In the genomic region with DNA sequence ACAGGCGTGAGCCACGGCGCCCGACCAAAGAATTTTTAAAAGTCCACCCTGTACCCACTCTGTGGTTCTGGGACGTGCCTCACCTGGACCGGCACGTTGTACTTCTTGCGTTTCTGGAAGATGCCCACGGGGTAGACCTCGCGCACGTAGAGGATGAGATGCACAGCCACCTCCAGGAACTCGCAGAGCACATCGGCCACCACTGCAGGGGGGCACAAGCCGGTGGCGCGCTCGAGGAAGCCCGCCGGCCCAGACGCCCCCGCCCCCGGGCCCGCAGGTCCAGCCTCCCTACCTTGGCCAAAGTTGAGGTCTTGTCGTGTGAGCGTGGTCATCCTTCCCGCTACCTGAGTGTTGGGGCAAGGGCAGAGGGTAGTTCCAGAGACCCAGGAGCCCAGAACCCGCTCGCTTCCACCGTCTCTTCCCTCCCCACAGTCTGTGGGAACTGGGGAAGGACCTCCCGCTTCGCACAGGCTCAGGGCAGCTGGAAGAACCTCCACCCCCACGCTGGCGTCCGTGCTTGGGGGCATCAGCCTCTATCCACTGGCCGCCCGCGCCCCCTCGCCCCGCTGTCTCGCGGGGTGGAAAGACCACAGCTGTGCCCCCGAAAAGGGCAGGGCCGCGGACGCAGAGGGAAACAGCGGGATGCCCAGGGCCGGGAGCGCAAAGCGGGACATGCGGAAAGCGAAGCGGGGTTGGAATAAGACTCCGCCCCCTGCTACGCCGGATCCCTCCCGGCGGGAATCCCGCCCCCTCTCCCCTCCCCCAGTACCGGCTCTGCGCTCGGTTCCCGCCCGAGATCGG, we compare ENCODE assay signal across 8 cellular contexts. TPM values are rescaled to one million over a fixed set of nuclear protein-coding genes. Genes with fewer than 3 reads are reported as not detected.
DNase-seq lines count a peak whose midpoint lies in the region; ATAC-seq and TF ChIP-seq lines count a peak whose summit lies in the region.

No MANE protein-coding gene starts in this region.

- no peaks in the 10 kb centered on the region for H3K9me3 ChIP-seq in neural cell (ENCODE audit: low read length)

- H3K4me2 ChIP-seq in neural cell (ENCODE audit: low read length) = peak overlapping the region; percentile 78

- CTCF ChIA-PET in activated CD4-positive, alpha-beta T cell treated with anti-CD3 and anti-CD28 coated beads for 36 hours (lab: Charles Lee) = interaction anchor here (2.8 kb wide), 1 partner anchor 39 kb away, joined by 12 read pairs; no protein-coding TSS in a partner anchor
- CTCF ChIA-PET in RWPE1 (lab: Yijun Ruan, JAX) = interaction anchor here (0.8 kb wide), 1 partner anchor 350 kb away, joined by 3 read pairs; no protein-coding TSS in a partner anchor
- CTCF ChIA-PET in GM10248 (lab: Yijun Ruan, JAX) = interaction anchor here (1.2 to 2.5 kb wide), 4 partner anchors 8 to 39 kb away, joined by 7 to 21 read pairs (median 12); partner anchors contain the start of gene FBXO6

- peaks cover 11% of the 10 kb centered on the region for H3K79me2 ChIP-seq in neural cell (replicated peaks; ENCODE audit: insufficient read depth, low read length)

- no peaks in the 10 kb centered on the region for H3K27me3 Mint-ChIP-seq in activated CD4-positive, alpha-beta T cell treated with anti-CD3 and anti-CD28 coated beads for 36 hours

- peak overlapping the region; percentile 83 for H3K4me3 Mint-ChIP-seq in activated CD4-positive, alpha-beta T cell treated with anti-CD3 and anti-CD28 coated beads for 36 hours

- ATAC-seq in activated CD4-positive, alpha-beta T cell treated with anti-CD3 and anti-CD28 coated beads for 36 hours = peak; percentile 8
- peak; percentile 24 for ATAC-seq in HG02852 (IDR thresholded peaks at IDR 0.05; ENCODE audit: unreplicated experiment)

- POLR2A ChIA-PET in activated CD4-positive, alpha-beta T cell treated with anti-CD3 and anti-CD28 coated beads for 36 hours (lab: Charles Lee) = interaction anchor here (1.5 to 1.9 kb wide), 2 partner anchors 39 to 228 kb away, joined by 4 to 10 read pairs; no protein-coding TSS in a partner anchor
- POLR2A ChIA-PET in RWPE1 (lab: Yijun Ruan, JAX; ENCODE audit: low non-redundant PET) (interaction anchor here (0.6 kb wide), 1 partner anchor 40 kb away, joined by 3 read pairs; no protein-coding TSS in a partner anchor), GM10248 (lab: Yijun Ruan, JAX) (interaction anchor here (0.7 to 1.2 kb wide), 2 partner anchors 16 to 642 kb away, joined by 4 to 7 read pairs; partner anchors contain the start of gene FBXO6)

- H3K27ac ChIP-seq in RWPE1 (peak overlapping the region; percentile 91), neural cell (ENCODE audit: low read length) (peak overlapping the region; percentile 78)

- H3K36me3 Mint-ChIP-seq in activated CD4-positive, alpha-beta T cell treated with anti-CD3 and anti-CD28 coated beads for 36 hours (ENCODE audit: low read depth) = peaks cover 8% of the 10 kb centered on the region

- no peak for DNase-seq in activated CD4-positive, alpha-beta T cell treated with anti-CD3 and anti-CD28 coated beads for 36 hours
- no peak for DNase-seq in activated CD4-positive, alpha-beta T cell treated with anti-CD3 and anti-CD28 coated beads, Interleukin-2, amount 50 U/mL, for 1 hour
- no peak for DNase-seq in RWPE1 (ENCODE audit: low spot score)
- DNase-seq in epithelial cell of esophagus (ENCODE audit: low read depth) = no peak
- DNase-seq in GM10248 (ENCODE audit: extremely low spot score) = no peak
- DNase-seq in NCI-H774 (lab: John Stamatoyannopoulos, UW) = no peak

- H3K27me3 ChIP-seq in neural cell (ENCODE audit: insufficient read depth, low read depth, low read length) = no peaks in the 10 kb centered on the region

- peak overlapping the region; percentile 58 for H3K27ac Mint-ChIP-seq in activated CD4-positive, alpha-beta T cell treated with anti-CD3 and anti-CD28 coated beads for 36 hours

- H3K9me2 ChIP-seq in neural cell (ENCODE audit: insufficient read depth, low read length) = no peaks in the 10 kb centered on the region

- H3K4me1 Mint-ChIP-seq in activated CD4-positive, alpha-beta T cell treated with anti-CD3 and anti-CD28 coated beads for 36 hours = peaks cover 9% of the 10 kb centered on the region

- H3K4me3 ChIP-seq in epithelial cell of esophagus (ENCODE audit: low read length) (peak overlapping the region; percentile 66), neural cell (ENCODE audit: low read length) (peak overlapping the region; percentile 98)

- peak overlapping the region; percentile 81 for H3K9ac ChIP-seq in neural cell (ENCODE audit: low read length)

- TF ChIP-seq RAD21 in neural cell (conservative IDR thresholded peaks at IDR 0.05) = no peak

- no peaks in the 10 kb centered on the region for H3K9me3 Mint-ChIP-seq in activated CD4-positive, alpha-beta T cell treated with anti-CD3 and anti-CD28 coated beads for 36 hours (ENCODE audit: low read depth)

- H3F3A ChIP-seq in neural cell (ENCODE audit: insufficient read depth, low read length, poor library complexity, severe bottlenecking) = peaks cover 12% of the 10 kb centered on the region

- intact Hi-C loops in activated CD4-positive, alpha-beta T cell treated with anti-CD3 and anti-CD28 coated beads for 36 hours (cut with DNase I, micrococcal nuclease) = loop anchor here (1.0 to 5.0 kb wide), 15 partner anchors 16 to 1768 kb away; partner anchors contain the start of genes FBXO6 (in 2 of the 2), AGTRAP (in 1 of the 2), CLCN6 (in 1 of the 2) and CTNNBIP1 (in 1 of the 2)

- TF ChIP-seq EP300 in neural cell (conservative IDR thresholded peaks at IDR 0.05; ENCODE audit: poor library complexity, severe bottlenecking) = no peak

- peak overlapping the region; percentile 45 for H2AFZ ChIP-seq in neural cell (ENCODE audit: low read depth, low read length)

- no peaks in the 10 kb centered on the region for H4K20me1 ChIP-seq in neural cell (ENCODE audit: insufficient read depth)

- H3K36me3 ChIP-seq in neural cell (ENCODE audit: insufficient read depth, low read length) = no peaks in the 10 kb centered on the region

- TF ChIP-seq CTCF in RWPE1 (conservative IDR thresholded peaks at IDR 0.05; ENCODE audit: low read depth) = no peak
- TF ChIP-seq CTCF in epithelial cell of esophagus (IDR thresholded peaks at IDR 0.05; ENCODE audit: insufficient read depth, low read depth, low read length, missing control alignments) = no peak
- no peak for TF ChIP-seq CTCF in neural cell (IDR thresholded peaks at IDR 0.05; ENCODE audit: poor library complexity, severe bottlenecking)
- TF ChIP-seq CTCF in GM10248 (IDR thresholded peaks at IDR 0.05; ENCODE audit: control extremely low read depth, extremely low read depth, low read depth, missing control alignments) = no peak

TF ChIP-seq in neural cell, 6 proteins besides CTCF, POLR2A, EP300 and RAD21:
- TF ChIP-seq REST (IDR thresholded peaks at IDR 0.05; ENCODE audit: borderline replicate concordance) = peak; percentile 22
- TF ChIP-seq TAF1 (IDR thresholded peaks at IDR 0.05; ENCODE audit: low read depth) = no peak
- peak; percentile 67 for TF ChIP-seq MXI1 (conservative IDR thresholded peaks at IDR 0.05; ENCODE audit: poor library complexity, severe bottlenecking)

RNA-seq across cellular contexts. Expression of gene MAD2L2, which starts 0.5 kb away (rescaled TPM):
- total RNA-seq in activated CD4-positive, alpha-beta T cell treated with anti-CD3 and anti-CD28 coated beads for 36 hours = 10 to 100 TPM; 70.4 to 71.5 TPM
- polyA plus RNA-seq in neural cell = 182 and 203 TPM in 2 replicates
- polyA minus RNA-seq in neural cell = 88.1 and 104 TPM in 2 replicates

RNA-seq across cellular contexts. Expression of gene DRAXIN, which starts 11.0 kb away (rescaled TPM):
- total RNA-seq in activated CD4-positive, alpha-beta T cell treated with anti-CD3 and anti-CD28 coated beads for 36 hours = under 1 TPM; 0.02 to 0.04 TPM
- 33.5 and 35.5 TPM in 2 replicates for polyA plus RNA-seq in neural cell
- 69.0 and 75.7 TPM in 2 replicates for polyA minus RNA-seq in neural cell

RNA-seq across cellular contexts. Expression of gene FBXO6, which starts 16.5 kb away (rescaled TPM):
- total RNA-seq in activated CD4-positive, alpha-beta T cell treated with anti-CD3 and anti-CD28 coated beads for 36 hours = 10 to 100 TPM in 1 of 2 experiments, 1 to 10 TPM in 1; 10.0 to 12.0 TPM
- polyA plus RNA-seq in neural cell = 0.68 and 2.3 TPM in 2 replicates
- 0.69 and 1.2 TPM in 2 replicates for polyA minus RNA-seq in neural cell

RNA-seq across cellular contexts. Expression of gene FBXO44, which starts 25.8 kb away (rescaled TPM):
- 10 to 100 TPM; 20.2 to 21.8 TPM for total RNA-seq in activated CD4-positive, alpha-beta T cell treated with anti-CD3 and anti-CD28 coated beads for 36 hours
- 119 and 126 TPM in 2 replicates for polyA plus RNA-seq in neural cell
- 47.3 and 56.0 TPM in 2 replicates for polyA minus RNA-seq in neural cell

RNA-seq across cellular contexts. Expression of gene FBXO2, which starts 26.2 kb away (rescaled TPM):
- total RNA-seq in activated CD4-positive, alpha-beta T cell treated with anti-CD3 and anti-CD28 coated beads for 36 hours = 1 to 10 TPM; 1.6 to 2.1 TPM
- 16.6 and 24.7 TPM in 2 replicates for polyA plus RNA-seq in neural cell
- polyA minus RNA-seq in neural cell = 6.8 and 8.3 TPM in 2 replicates
